In genomic region chr11:125072210-125072960, GRCh38 we compare ENCODE assay signal across 9 cellular contexts. TPM values are rescaled to one million over a fixed set of nuclear protein-coding genes. Genes with fewer than 3 reads are reported as not detected.
DNase-seq lines count a peak whose midpoint lies in the region; ATAC-seq and TF ChIP-seq lines count a peak whose summit lies in the region.
"Had no signal": no experiment of that assay in that cellular context is flagged by ENCODE, and none has a peak within 500 bp of the region (broad histone marks: within the 10 kb centered on the region; RNA-seq: fewer than 3 reads in every experiment).

No MANE protein-coding gene starts in this region.

- H3K9me3 ChIP-seq in OCI-LY7 (ENCODE audit: low read length), result no peaks in the 10 kb centered on the region
- no peaks in the 10 kb centered on the region for H3K9me3 ChIP-seq in naive thymus-derived CD4-positive, alpha-beta T cell (ENCODE audit: control insufficient read depth in 2 of 3, low read length in 3 of 3)
- H3K9me3 ChIP-seq: gastrocnemius medialis had no signal

- ATAC-seq in GM18861 (IDR thresholded peaks at IDR 0.05; ENCODE audit: unreplicated experiment), result peak; percentile 68
- ATAC-seq in HG02840 (IDR thresholded peaks at IDR 0.05; ENCODE audit: low FRiP score, unreplicated experiment), result peak; percentile 73
- peak; percentile 51 for ATAC-seq in naive thymus-derived CD4-positive, alpha-beta T cell

- peak overlapping the region; percentile 77 for H3K4me2 ChIP-seq in OCI-LY7 (ENCODE audit: low read length)

- no peaks in the 10 kb centered on the region for H3K27me3 ChIP-seq in naive thymus-derived CD4-positive, alpha-beta T cell (ENCODE audit: control insufficient read depth in 2 of 2, insufficient read depth in 2 of 2, low read length in 2 of 2)
- H3K27me3 ChIP-seq: gastrocnemius medialis had no signal

- no peaks in the 10 kb centered on the region for H3K9me2 ChIP-seq in OCI-LY7 (ENCODE audit: insufficient read depth, low read length)

- no peak for TF ChIP-seq CTCF in OCI-LY7 (conservative IDR thresholded peaks at IDR 0.05; ENCODE audit: low read length)
- no peak for TF ChIP-seq CTCF in HFFc6 (IDR thresholded peaks at IDR 0.05)

- peaks cover 0 to 3% (median 0%) of the 10 kb centered on the region in 5 donors for H3K36me3 Mint-ChIP-seq in naive thymus-derived CD4-positive, alpha-beta T cell
- no peaks in the 10 kb centered on the region for H3K36me3 Mint-ChIP-seq in HFFc6 (ENCODE audit: low read depth)

- peaks cover 45% of the 10 kb centered on the region for H3K4me1 ChIP-seq in OCI-LY7 (ENCODE audit: insufficient read depth, low read length, poor library complexity, severe bottlenecking)
- H3K4me1 ChIP-seq in naive thymus-derived CD4-positive, alpha-beta T cell (ENCODE audit: control insufficient read depth in 2 of 2, insufficient read depth in 2 of 2, low read length in 2 of 2), result no peaks in the 10 kb centered on the region

- peaks cover 0 to 17% (median 0%) of the 10 kb centered on the region in 7 donors for H3K4me1 Mint-ChIP-seq in naive thymus-derived CD4-positive, alpha-beta T cell
- peaks cover 42% of the 10 kb centered on the region for H3K4me1 Mint-ChIP-seq in HFFc6 (ENCODE audit: low read depth)

- no peaks in the 10 kb centered on the region for H3K9me3 Mint-ChIP-seq in naive thymus-derived CD4-positive, alpha-beta T cell
- H3K9me3 Mint-ChIP-seq in HFFc6, result no peaks in the 10 kb centered on the region

- CTCF ChIA-PET in OCI-LY7 (lab: Charles Lee; ENCODE audit: unreplicated experiment), result interaction anchor here (0.8 to 1.4 kb wide), 4 partner anchors 15 to 118 kb away, joined by 3 to 7 read pairs (median 4); no protein-coding TSS in a partner anchor
- CTCF ChIA-PET in naive thymus-derived CD4-positive, alpha-beta T cell (lab: Charles Lee), result no interaction called here

- peak; percentile 89 for DNase-seq in OCI-LY7 (ENCODE audit: low spot score)
- DNase-seq in naive thymus-derived CD4-positive, alpha-beta T cell, result no peak
- DNase-seq in activated CD4-positive, CD25-positive, alpha-beta regulatory T cell (lab: John Stamatoyannopoulos, UW), result no peak
- DNase-seq in NCI-H526 (lab: John Stamatoyannopoulos, UW), result no peak
- no peak for DNase-seq in NCI-H187 (lab: John Stamatoyannopoulos, UW)
- no peak for DNase-seq in HFFc6

- POLR2A ChIA-PET in OCI-LY7 (lab: Charles Lee), result interaction anchor here (0.8 to 3.8 kb wide), 10 partner anchors 8 to 112 kb away, joined by 3 to 15 read pairs (median 4); partner anchors contain the start of gene TMEM218
- POLR2A ChIA-PET in naive thymus-derived CD4-positive, alpha-beta T cell (lab: Charles Lee), result no interaction called here

- no peaks in the 10 kb centered on the region for H3K79me2 ChIP-seq in OCI-LY7 (ENCODE audit: insufficient read depth, low read depth, low read length)

- no peak overlapping the region for H3K4me3 Mint-ChIP-seq in naive thymus-derived CD4-positive, alpha-beta T cell
- no peak overlapping the region for H3K4me3 Mint-ChIP-seq in HFFc6

- H3K36me3 ChIP-seq in OCI-LY7 (ENCODE audit: insufficient read depth, low read length), result no peaks in the 10 kb centered on the region
- no peaks in the 10 kb centered on the region for H3K36me3 ChIP-seq in naive thymus-derived CD4-positive, alpha-beta T cell (ENCODE audit: control insufficient read depth in 2 of 3, insufficient read depth in 3 of 3, low read length in 3 of 3)
- H3K36me3 ChIP-seq: gastrocnemius medialis had no signal

- no peaks in the 10 kb centered on the region for H4K20me1 ChIP-seq in OCI-LY7 (ENCODE audit: insufficient read depth, low read length)

- intact Hi-C loops in OCI-LY7 (cut with micrococcal nuclease; ENCODE audit: unreplicated experiment), result loop anchor here (2.0 to 5.0 kb wide), 2 partner anchors 40 to 118 kb away; partner anchors contain the start of genes CCDC15 and TMEM218
- intact Hi-C loops in naive thymus-derived CD4-positive, alpha-beta T cell (cut with micrococcal nuclease), result no loop called here

- no peak overlapping the region for H3K27ac Mint-ChIP-seq in naive thymus-derived CD4-positive, alpha-beta T cell
- H3K27ac Mint-ChIP-seq in HFFc6, result no peak overlapping the region

- BruUV-seq in OCI-LY7 (replicated peaks; lab: Mats Ljungman, UMichigan), result no TSS peak

- peak overlapping the region; percentile 31 for H3K4me3 ChIP-seq in OCI-LY7 (ENCODE audit: low read depth, low read length, poor library complexity, severe bottlenecking)
- H3K4me3 ChIP-seq in naive thymus-derived CD4-positive, alpha-beta T cell (ENCODE audit: low read length), result no peak overlapping the region
- H3K4me3 ChIP-seq: gastrocnemius medialis had no signal

- peaks cover 7 to 44% (median 33%) of the 10 kb centered on the region in 5 donors for H3K27me3 Mint-ChIP-seq in naive thymus-derived CD4-positive, alpha-beta T cell
- H3K27me3 Mint-ChIP-seq in HFFc6 (ENCODE audit: insufficient read depth), result peaks cover 4% of the 10 kb centered on the region

- H3K27ac ChIP-seq in OCI-LY7 (ENCODE audit: low read depth, low read length, poor library complexity, severe bottlenecking), result peak overlapping the region; percentile 64
- no peak overlapping the region for H3K27ac ChIP-seq in naive thymus-derived CD4-positive, alpha-beta T cell (ENCODE audit: low read depth, low read length)

- peak overlapping the region; percentile 72; the same call in 1 of the 2 replicates for H2AFZ ChIP-seq in OCI-LY7 (ENCODE audit: low read length)

RNA-seq across cellular contexts. Expression of gene SLC37A2, which starts 9.3 kb away (rescaled TPM):
- 0.57 and 0.82 TPM in 2 replicates for total RNA-seq in OCI-LY7 (2014; rRNA removed; shearing (Covaris generic))
- total RNA-seq in OCI-LY7 (2022), result 0.72 and 0.93 TPM in 2 replicates
- 10 to 100 TPM in 1 of 5 experiments, 1 to 10 TPM in 3, under 1 TPM in 1; 0.58 to 16.3 (median 4.0) TPM for total RNA-seq in naive thymus-derived CD4-positive, alpha-beta T cell
- polyA plus RNA-seq in naive thymus-derived CD4-positive, alpha-beta T cell, result under 1 TPM; 0.07 to 0.20 TPM
- total RNA-seq in HFFc6 (2021; fragmentation: NEBNext Ultra II Directional; extraction: Animal tissue kit (Norgen Biotek cat#: 25700)), result 1 to 10 TPM; 1.7 to 4.5 (median 3.7) TPM

RNA-seq across cellular contexts. Expression of gene TMEM218, which starts 39.0 kb away (rescaled TPM):
- total RNA-seq in OCI-LY7 (2014; rRNA removed; shearing (Covaris generic)), result 19.6 and 28.1 TPM in 2 replicates
- total RNA-seq in OCI-LY7 (2022), result 24.4 and 25.4 TPM in 2 replicates
- total RNA-seq in naive thymus-derived CD4-positive, alpha-beta T cell, result 10 to 100 TPM; 10.2 to 18.5 (median 13.9) TPM
- 10 to 100 TPM; 34.5 to 36.1 TPM for polyA plus RNA-seq in naive thymus-derived CD4-positive, alpha-beta T cell
- 10 to 100 TPM; 14.9 to 24.3 (median 20.7) TPM for total RNA-seq in HFFc6 (2021; fragmentation: NEBNext Ultra II Directional; extraction: Animal tissue kit (Norgen Biotek cat#: 25700))
